8 cellular contexts compared by ENCODE assay signal in genomic region chr6:137707590-137708360, GRCh38.
A peak's percentile ranks its signal among the peaks of the same experiment; 100 is the strongest.
DNase-seq lines count a peak whose midpoint lies in the region; ATAC-seq and TF ChIP-seq lines count a peak whose summit lies in the region.

No MANE protein-coding gene starts in this region.

- peaks cover 54% of the 10 kb centered on the region for H3K4me1 Mint-ChIP-seq in CD4-positive, alpha-beta T cell (ENCODE audit: low read depth)
- H3K4me1 Mint-ChIP-seq in natural killer cell, result peaks cover 64 to 65% of the 10 kb centered on the region in 2 donors

- POLR2A ChIA-PET in CD4-positive, alpha-beta T cell (lab: Charles Lee), result interaction anchor here (0.6 to 2.6 kb wide), 25 partner anchors 8 to 297 kb away, joined by 3 to 66 read pairs (median 5); partner anchors contain the start of gene TNFAIP3

- peak; percentile 57 to 93 (median 72) for DNase-seq in CD4-positive, alpha-beta T cell
- peak; percentile 57 for DNase-seq in HPDE6-E6E7 (ENCODE audit: extremely low spot score)
- peak; percentile 47 for DNase-seq in NOMO-1 treated with dmso at 0.1 percent for 144 hours (lab: John Stamatoyannopoulos, UW; ENCODE audit: unreplicated experiment)
- DNase-seq in activated CD8-positive, alpha-beta memory T cell treated with anti-CD3 and anti-CD28 coated beads, Interleukin-2, amount 50 U/mL, for 4 hours, result peak; percentile 70
- DNase-seq in epithelial cell of prostate (ENCODE audit: low read depth, low spot score), result peak; percentile 90
- DNase-seq in natural killer cell, result peak; percentile 78
- DNase-seq in stimulated activated naive CD4-positive, alpha-beta T cell treated with Interleukin-2 at 50 U/mL for 16 hours (lab: John Stamatoyannopoulos, UW), result peak; percentile 77

- no peaks in the 10 kb centered on the region for H3K9me3 ChIP-seq in CD4-positive, alpha-beta T cell (ENCODE audit: control insufficient read depth, low read length)

- H3K4me3 Mint-ChIP-seq in CD4-positive, alpha-beta T cell, result peak overlapping the region; percentile 75
- H3K4me3 Mint-ChIP-seq in natural killer cell, result peak overlapping the region; percentile 82

- peaks cover 5% of the 10 kb centered on the region for H3K36me3 Mint-ChIP-seq in CD4-positive, alpha-beta T cell (ENCODE audit: low read depth)
- H3K36me3 Mint-ChIP-seq in natural killer cell, result no peaks in the 10 kb centered on the region

- H3K27ac ChIP-seq in CD4-positive, alpha-beta T cell (ENCODE audit: low read depth, low read length), result peak overlapping the region; percentile 67
- peak overlapping the region; percentile 89 for H3K27ac ChIP-seq in epithelial cell of prostate

- CTCF ChIA-PET in CD4-positive, alpha-beta T cell (lab: Charles Lee), result interaction anchor here (0.6 to 6.3 kb wide), 25 partner anchors 9 to 748 kb away, joined by 3 to 65 read pairs (median 3); partner anchors contain the start of gene TNFAIP3

- TF ChIP-seq CTCF in CD4-positive, alpha-beta T cell (IDR thresholded peaks at IDR 0.05), result peak; percentile 79
- peak; percentile 84 for TF ChIP-seq CTCF in natural killer cell (IDR thresholded peaks at IDR 0.05)

- no peaks in the 10 kb centered on the region for H3K27me3 Mint-ChIP-seq in CD4-positive, alpha-beta T cell
- peaks cover 0 to 10% of the 10 kb centered on the region in 2 donors for H3K27me3 Mint-ChIP-seq in natural killer cell (ENCODE audit: low read depth in 2 of 2)

- H3K27ac Mint-ChIP-seq in CD4-positive, alpha-beta T cell, result peak overlapping the region; percentile 88
- peak overlapping the region; percentile 91 to 96 for H3K27ac Mint-ChIP-seq in natural killer cell

- peak; percentile 76 for ATAC-seq in CD4-positive, alpha-beta T cell (ENCODE audit: poor library complexity)
- ATAC-seq in GM19463 (IDR thresholded peaks at IDR 0.05; ENCODE audit: unreplicated experiment) (peak; percentile 40), natural killer cell (peak; percentile 75 to 89 (median 84))

- H3K27me3 ChIP-seq in CD4-positive, alpha-beta T cell (ENCODE audit: control insufficient read depth, insufficient read depth, low read length), result no peaks in the 10 kb centered on the region

- peaks cover 3% of the 10 kb centered on the region for H3K9me3 Mint-ChIP-seq in CD4-positive, alpha-beta T cell
- H3K9me3 Mint-ChIP-seq in natural killer cell, result peaks cover 2 to 7% of the 10 kb centered on the region in 2 donors

- intact Hi-C loops in CD4-positive, alpha-beta T cell (cut with DNase I, micrococcal nuclease), result loop anchor here (1.0 to 10.0 kb wide), 10 partner anchors 9 to 697 kb away; partner anchors contain the start of genes TNFAIP3 (in 2 of the 2), HEBP2 (in 1 of the 2) and PERP (in 1 of the 2)
- intact Hi-C loops in natural killer cell (cut with micrococcal nuclease), result loop anchor here (1.0 to 5.0 kb wide), 9 partner anchors 9 to 490 kb away; partner anchors contain the start of genes IFNGR1 and TNFAIP3

Comparison
In these comparisons a context has a peak if more than half of its experiments do, and no peak if none do; other contexts are left out.
1. Peak in every context shown above with its lines: DNase-seq, ATAC-seq and H3K27ac ChIP-seq.